In the genomic region with DNA sequence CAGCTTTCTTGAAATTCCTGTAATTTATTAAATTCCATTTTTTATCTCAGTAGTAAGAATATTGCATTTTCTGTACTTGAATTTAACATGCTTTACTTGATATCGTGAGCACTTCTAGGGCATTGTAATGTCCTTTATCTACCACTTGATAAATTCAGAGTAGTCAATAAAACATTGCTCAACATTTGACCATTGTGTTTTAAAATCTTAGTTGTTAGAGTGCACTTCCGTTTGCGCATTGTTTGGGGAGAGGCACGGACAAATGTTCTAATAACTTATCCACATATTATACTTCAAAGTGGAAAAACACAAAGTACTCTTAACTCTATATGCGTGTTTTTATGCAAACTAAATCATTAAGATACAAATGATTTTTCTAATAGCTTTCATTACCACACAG, we compare ENCODE assay signal across 8 cellular contexts. TPM values are rescaled to one million over a fixed set of nuclear protein-coding genes. Genes with fewer than 3 reads are reported as not detected.
DNase-seq lines count a peak whose midpoint lies in the region; ATAC-seq and TF ChIP-seq lines count a peak whose summit lies in the region.

No MANE protein-coding gene starts in this region.

- H3K36me3 ChIP-seq in ACC112 (ENCODE audit: insufficient read depth, low read length) = peaks cover 7% of the 10 kb centered on the region
- peaks cover 7% of the 10 kb centered on the region for H3K36me3 ChIP-seq in SJSA1

- peak overlapping the region; percentile 96 to 97 for H3K27ac Mint-ChIP-seq in natural killer cell

- H3K4me1 ChIP-seq in ACC112 (ENCODE audit: control insufficient read depth, insufficient read depth, low read length, unreplicated experiment) (peaks cover 26% of the 10 kb centered on the region), SJSA1 (replicated peaks) (peaks cover 17% of the 10 kb centered on the region)

- peaks cover 0 to 2% of the 10 kb centered on the region in 2 donors for H3K9me3 Mint-ChIP-seq in natural killer cell

- H2AFZ ChIP-seq in ACC112 (ENCODE audit: low read length, unreplicated experiment) = peak overlapping the region; percentile 98

- no peaks in the 10 kb centered on the region for H3K27me3 ChIP-seq in ACC112 (ENCODE audit: insufficient read depth, low read length)
- no peaks in the 10 kb centered on the region for H3K27me3 ChIP-seq in SJSA1 (replicated peaks)

- H3K27me3 Mint-ChIP-seq in natural killer cell (ENCODE audit: low read depth in 2 of 2) = no peaks in the 10 kb centered on the region

- no peaks in the 10 kb centered on the region for H3K36me3 Mint-ChIP-seq in natural killer cell

- H3K4me3 Mint-ChIP-seq in natural killer cell = peak overlapping the region; percentile 98

- H3K4me3 ChIP-seq in ACC112 (ENCODE audit: low read depth, low read length) = peak overlapping the region; percentile 94
- H3K4me3 ChIP-seq in SJSA1 = peak overlapping the region; percentile 57
- peak overlapping the region; percentile 89 for H3K4me3 ChIP-seq in epithelial cell of esophagus (ENCODE audit: low read length)

- H3K27ac ChIP-seq in ACC112 (ENCODE audit: low read depth, low read length) = peak overlapping the region; percentile 96
- peak overlapping the region; percentile 77 for H3K27ac ChIP-seq in SJSA1

- H3K79me2 ChIP-seq in ACC112 (ENCODE audit: control insufficient read depth, insufficient read depth, low read length, unreplicated experiment) = peaks cover 45% of the 10 kb centered on the region

- peaks cover 33 to 37% of the 10 kb centered on the region in 2 donors for H3K4me1 Mint-ChIP-seq in natural killer cell

- no peak for TF ChIP-seq CTCF in epithelial cell of esophagus (IDR thresholded peaks at IDR 0.05; ENCODE audit: insufficient read depth, low read depth, low read length, missing control alignments)
- no peak for TF ChIP-seq CTCF in natural killer cell (IDR thresholded peaks at IDR 0.05)

- ATAC-seq in GM21390 (IDR thresholded peaks at IDR 0.05; ENCODE audit: unreplicated experiment) = peak; percentile 0
- no peak for ATAC-seq in natural killer cell

- DNase-seq in SJSA1 (ENCODE audit: low read depth in 1 of 2, low spot score in 2 of 2) (no peak), epithelial cell of esophagus (ENCODE audit: low read depth) (peak; percentile 39), natural killer cell (no peak), NCI-H2081 treated with DMSO at 0.1 percent for 48 hours (lab: John Stamatoyannopoulos, UW) (no peak), NCI-H2196 (lab: John Stamatoyannopoulos, UW; ENCODE audit: unreplicated experiment) (no peak)
- no peak for DNase-seq in stimulated activated CD4-positive, alpha-beta T cell treated with anti-CD3 and anti-CD28 coated beads, Interleukin-15, amount 100 ng/mL, for 24 hours

- intact Hi-C loops in natural killer cell (cut with micrococcal nuclease) = loop anchor here (2.0 to 10.0 kb wide), 5 partner anchors 463 to 745 kb away; a partner anchor contains a TSS

- no peaks in the 10 kb centered on the region for H3K9me3 ChIP-seq in SJSA1 (replicated peaks)

RNA-seq across cellular contexts. Expression of a gene that starts 0.4 kb away (rescaled TPM):
- 3.3 and 7.1 TPM in 2 replicates for total RNA-seq in SJSA1 (2014; rRNA removed; shearing (Covaris generic))
- 1 to 10 TPM; 3.8 to 5.0 (median 4.9) TPM for total RNA-seq in natural killer cell

RNA-seq across cellular contexts. Expression of a gene that starts 0.7 kb away (rescaled TPM):
- total RNA-seq in SJSA1 (2014; rRNA removed; shearing (Covaris generic)) = 26.0 and 41.3 TPM in 2 replicates
- 10 to 100 TPM in 2 of 3 donors, 1 to 10 TPM in 1; 10.0 to 14.1 (median 12.3) TPM for total RNA-seq in natural killer cell
